ENCODE assay signal across 15 cellular contexts in genomic region chr19:44855606-44856005, GRCh38. TPM values are rescaled to one million over a fixed set of nuclear protein-coding genes. Genes with fewer than 3 reads are reported as not detected.
"Had no signal": no experiment of that assay in that cellular context is flagged by ENCODE, and none has a peak within 500 bp of the region (broad histone marks: within the 10 kb centered on the region; RNA-seq: fewer than 3 reads in every experiment).

No MANE protein-coding gene starts in this region.

- H3K4me1 ChIP-seq: colonic mucosa had no signal

- H3K9me3 Mint-ChIP-seq: activated T-cell treated with anti-CD3 and anti-CD28 coated beads, Interleukin-2, amount 50 U/mL, for 4 hours; central memory CD8-positive, alpha-beta T cell; naive thymus-derived CD4-positive, alpha-beta T cell; T-cell had no signal

- DNase-seq: activated CD4-positive, alpha-beta T cell treated with anti-CD3 and anti-CD28 coated beads, Interleukin-2, amount 50 U/mL, for 1 hour; activated CD4-positive, CD25-positive, alpha-beta regulatory T cell treated with anti-CD3 and anti-CD28 coated beads, Interleukin-2, amount 50 U/mL, for 72 hours; activated CD8-positive, alpha-beta memory T cell treated with anti-CD3 and anti-CD28 coated beads, Interleukin-2, amount 50 U/mL, for 4 hours; activated naive CD4-positive, alpha-beta T cell treated with anti-CD3 and anti-CD28 coated beads, Interleukin-2, amount 50 U/mL, for 16 hours; activated T-cell treated with anti-CD3 and anti-CD28 coated beads, Interleukin-2, amount 50 U/mL, for 4 hours; colonic mucosa; gastrocnemius medialis; mesenchymal stem cell; naive thymus-derived CD4-positive, alpha-beta T cell; stimulated activated naive CD4-positive, alpha-beta T cell; T-cell had no signal

- H3K27ac ChIP-seq: colonic mucosa, tibial artery, vagina had no signal

- H3K4me3 ChIP-seq: colonic mucosa, gastrocnemius medialis, tibial artery, vagina had no signal

- H3K27me3 ChIP-seq: colonic mucosa, gastrocnemius medialis, tibial artery, vagina had no signal

- H3K36me3 ChIP-seq: colonic mucosa, gastrocnemius medialis, vagina had no signal

- H3K4me1 Mint-ChIP-seq: central memory CD8-positive, alpha-beta T cell; T-cell had no signal

- H3K9me3 ChIP-seq: colonic mucosa, gastrocnemius medialis, tibial artery, vagina had no signal

- H3K27ac Mint-ChIP-seq: naive thymus-derived CD4-positive, alpha-beta T cell; T-cell had no signal

- H3K36me3 Mint-ChIP-seq: naive thymus-derived CD4-positive, alpha-beta T cell; T-cell had no signal

- ATAC-seq: activated T-cell treated with anti-CD3 and anti-CD28 coated beads, Interleukin-2, amount 50 U/mL, for 4 hours; esophagus mucosa; gastrocnemius medialis; naive thymus-derived CD4-positive, alpha-beta T cell; T-cell had no signal

- H3K4me3 Mint-ChIP-seq: activated T-cell treated with anti-CD3 and anti-CD28 coated beads, Interleukin-2, amount 50 U/mL, for 4 hours; central memory CD8-positive, alpha-beta T cell; naive thymus-derived CD4-positive, alpha-beta T cell; T-cell had no signal

RNA-seq across cellular contexts. Expression of gene BCAM, which starts 46.7 kb away (rescaled TPM):
- polyA plus RNA-seq: naive thymus-derived CD4-positive, alpha-beta T cell had no signal

RNA-seq across cellular contexts. Expression of gene APOE, which starts 50.0 kb away (rescaled TPM):
- polyA plus RNA-seq: naive thymus-derived CD4-positive, alpha-beta T cell had no signal

RNA-seq across cellular contexts. Expression of gene APOC1, which starts 58.8 kb away (rescaled TPM):
- polyA plus RNA-seq: naive thymus-derived CD4-positive, alpha-beta T cell had no signal
